Comparison of ENCODE assay signal across 27 cellular contexts in genomic region chr4:81422591-81422990, GRCh38. TPM values are rescaled to one million over a fixed set of nuclear protein-coding genes. Genes with fewer than 3 reads are reported as not detected.
DNase-seq lines count a peak whose midpoint lies in the region; ATAC-seq and TF ChIP-seq lines count a peak whose summit lies in the region.
"Had no signal": no experiment of that assay in that cellular context is flagged by ENCODE, and none has a peak within 500 bp of the region (broad histone marks: within the 10 kb centered on the region; RNA-seq: fewer than 3 reads in every experiment).

No MANE protein-coding gene starts in this region.

- H3K4me1 Mint-ChIP-seq in activated CD8-positive, alpha-beta T cell treated with anti-CD3 and anti-CD28 coated beads for 36 hours (ENCODE audit: low read depth): peaks cover 7% of the 10 kb centered on the region

- CTCF ChIA-PET in activated CD8-positive, alpha-beta T cell treated with anti-CD3 and anti-CD28 coated beads for 36 hours (lab: Charles Lee): interaction anchor here (0.7 kb wide), 1 partner anchor 45 kb away, joined by 3 read pairs; no protein-coding TSS in a partner anchor

- peak overlapping the region; percentile 20 for H3K27ac ChIP-seq in temporal lobe (ENCODE audit: low read depth, low read length)
- H3K27ac ChIP-seq: 22Rv1, adrenal gland, brain microvascular endothelial cell, gastrocnemius medialis had no signal

- no peak overlapping the region for H3K27ac Mint-ChIP-seq in activated CD8-positive, alpha-beta T cell treated with anti-CD3 and anti-CD28 coated beads for 36 hours
- H3K27ac Mint-ChIP-seq: activated CD4-positive, alpha-beta memory T cell treated with anti-CD3 and anti-CD28 coated beads for 36 hours; CD8-positive, alpha-beta T cell; endodermal cell; naive thymus-derived CD4-positive, alpha-beta T cell had no signal

- intact Hi-C loops in Right ventricle myocardium inferior (cut with DNase I): no loop called here
- intact Hi-C loops in activated CD8-positive, alpha-beta T cell treated with anti-CD3 and anti-CD28 coated beads for 36 hours (cut with micrococcal nuclease): no loop called here

- no peak overlapping the region for H3K4me3 Mint-ChIP-seq in activated CD8-positive, alpha-beta T cell treated with anti-CD3 and anti-CD28 coated beads for 36 hours
- H3K4me3 Mint-ChIP-seq: activated CD4-positive, alpha-beta memory T cell treated with anti-CD3 and anti-CD28 coated beads for 36 hours; CD8-positive, alpha-beta T cell; endodermal cell; naive thymus-derived CD4-positive, alpha-beta T cell; WTC11 had no signal

- no peak for TF ChIP-seq POLR2A in erythroblast (IDR thresholded peaks at IDR 0.05; ENCODE audit: low read length)

- ATAC-seq in Right ventricle myocardium inferior: no peak
- ATAC-seq in activated CD8-positive, alpha-beta T cell treated with anti-CD3 and anti-CD28 coated beads for 36 hours: no peak
- ATAC-seq: CD8-positive, alpha-beta T cell; gastrocnemius medialis had no signal

- DNase-seq in NCI-H146 (lab: John Stamatoyannopoulos, UW): peak; percentile 6
- DNase-seq in NCI-H146 treated with DMSO at 0.1 percent for 48 hours (lab: John Stamatoyannopoulos, UW; ENCODE audit: unreplicated experiment): no peak
- peak; percentile 16 for DNase-seq in NCI-H69 (lab: John Stamatoyannopoulos, UW)
- peak; percentile 11 to 47 for DNase-seq in erythroblast (lab: John Stamatoyannopoulos, UW)
- DNase-seq in activated effector memory CD4-positive, alpha-beta T cell treated with Interleukin-2 at 50 U/mL for 16 hours: no peak
- no peak for DNase-seq in Right ventricle myocardium inferior (ENCODE audit: missing footprints)
- DNase-seq in activated CD8-positive, alpha-beta T cell treated with anti-CD3 and anti-CD28 coated beads for 36 hours: no peak
- DNase-seq: activated CD4-positive, alpha-beta memory T cell treated with anti-CD3 and anti-CD28 coated beads for 36 hours; activated gamma-delta T cell treated with Interleukin-2 at 50 U/mL for 16 hours; adrenal gland; brain microvascular endothelial cell; CD8-positive, alpha-beta T cell; cortex of kidney; esophagus squamous epithelium; gastrocnemius medialis; naive thymus-derived CD4-positive, alpha-beta T cell; NCI-H1092; NCI-H2029; NCI-H345; Right ventricle myocardium superior; small intestine; stimulated activated CD4-positive, alpha-beta T cell treated with anti-CD3 and anti-CD28 coated beads, Interleukin-1b, Interleukin-23, amount 100 ng/mL, for 48 hours; T-helper 9 cell had no signal

- TF ChIP-seq CTCF in activated CD8-positive, alpha-beta T cell treated with anti-CD3 and anti-CD28 coated beads for 36 hours (IDR thresholded peaks at IDR 0.05): no peak

- POLR2A ChIA-PET in activated CD8-positive, alpha-beta T cell treated with anti-CD3 and anti-CD28 coated beads for 36 hours (lab: Charles Lee): no interaction called here

- H3K9me3 Mint-ChIP-seq in activated CD8-positive, alpha-beta T cell treated with anti-CD3 and anti-CD28 coated beads for 36 hours: no peaks in the 10 kb centered on the region
- H3K9me3 Mint-ChIP-seq: activated CD4-positive, alpha-beta memory T cell treated with anti-CD3 and anti-CD28 coated beads for 36 hours; CD8-positive, alpha-beta T cell; endodermal cell; naive thymus-derived CD4-positive, alpha-beta T cell; WTC11 had no signal

- peaks cover 6% of the 10 kb centered on the region for H3K36me3 Mint-ChIP-seq in activated CD8-positive, alpha-beta T cell treated with anti-CD3 and anti-CD28 coated beads for 36 hours (ENCODE audit: low read depth)
- H3K36me3 Mint-ChIP-seq: WTC11 had no signal

- H3K27me3 Mint-ChIP-seq in activated CD8-positive, alpha-beta T cell treated with anti-CD3 and anti-CD28 coated beads for 36 hours: no peaks in the 10 kb centered on the region
- H3K27me3 Mint-ChIP-seq: activated CD4-positive, alpha-beta memory T cell treated with anti-CD3 and anti-CD28 coated beads for 36 hours; naive thymus-derived CD4-positive, alpha-beta T cell had no signal

RNA-seq across cellular contexts. Expression of gene RASGEF1B, which starts 49.1 kb away (rescaled TPM):
- total RNA-seq in temporal lobe: 26.8 TPM
- total RNA-seq in Right ventricle myocardium inferior: 3.6 TPM
- 1 to 10 TPM; 6.1 to 6.2 TPM for total RNA-seq in activated CD8-positive, alpha-beta T cell treated with anti-CD3 and anti-CD28 coated beads for 36 hours

Comparison
In these comparisons a context has a peak if more than half of its experiments do, and no peak if none do; other contexts are left out.
1. DNase-seq: peak in NCI-H146 (single experiment), NCI-H69 (single experiment) and erythroblast (2 of 2); none in NCI-H146 treated with DMSO at 0.1 percent for 48 hours (single experiment), activated effector memory CD4-positive, alpha-beta T cell treated with Interleukin-2 at 50 U/mL for 16 hours (single experiment), Right ventricle myocardium inferior (single experiment) and activated CD8-positive, alpha-beta T cell treated with anti-CD3 and anti-CD28 coated beads for 36 hours (single experiment).